Comparison of ENCODE assay signal across 20 cellular contexts in the genomic region with DNA sequence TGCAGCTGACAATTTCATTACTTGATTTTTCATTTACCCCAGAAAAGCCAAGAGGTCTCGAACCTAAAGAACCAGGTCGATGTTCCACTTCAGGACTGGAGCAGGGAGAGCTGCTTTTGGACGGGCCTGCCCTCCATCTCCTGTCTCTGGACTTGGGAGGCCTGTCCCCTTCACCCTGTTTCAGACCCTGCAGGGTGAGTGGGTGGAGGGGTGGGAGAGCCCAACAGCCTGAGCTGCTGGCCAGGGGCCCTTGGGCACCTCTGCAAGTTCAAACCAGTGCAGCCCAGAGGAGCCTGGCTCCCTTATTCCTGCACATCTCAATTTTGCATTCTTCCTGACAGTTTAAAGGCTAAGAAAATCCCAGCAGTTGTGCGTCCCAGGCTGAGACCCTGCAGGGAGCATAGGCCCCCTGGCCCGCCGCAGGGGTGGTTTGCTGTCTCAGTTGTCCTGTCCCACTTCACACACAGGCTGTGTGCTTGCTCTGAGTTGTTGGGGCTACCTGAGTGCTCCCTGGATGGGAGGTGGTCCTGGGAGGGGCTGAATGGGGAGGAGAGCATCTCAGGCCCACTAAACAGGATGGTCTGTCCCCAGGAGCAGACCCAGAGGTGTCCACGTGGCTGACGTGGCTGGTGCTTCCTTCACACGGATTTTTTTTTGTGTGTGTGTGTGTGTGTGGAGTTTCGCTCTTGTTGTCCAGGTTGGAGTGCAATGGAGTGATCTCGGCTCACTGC.
"Had no signal": no experiment of that assay in that cellular context is flagged by ENCODE, and none has a peak within 500 bp of the region (broad histone marks: within the 10 kb centered on the region; RNA-seq: fewer than 3 reads in every experiment).

No MANE protein-coding gene starts in this region.

- DNase-seq: activated CD4-positive, CD25-positive, alpha-beta regulatory T cell; activated naive CD8-positive, alpha-beta T cell treated with anti-CD3 and anti-CD28 coated beads for 36 hours; amygdala; body of pancreas; central memory CD4-positive, alpha-beta T cell; cortex of kidney; effector CD8-positive, alpha-beta T cell; foreskin keratinocyte; glutamatergic neuron; hypothalamus; kidney glomerular epithelial cell; right cardiac atrium; small intestine; SW 1271; trophoblast cell had no signal

- H3K4me3 Mint-ChIP-seq: activated naive CD8-positive, alpha-beta T cell treated with anti-CD3 and anti-CD28 coated beads for 36 hours; mesothelial cell of epicardium; stimulated activated naive CD8-positive, alpha-beta T cell treated with anti-CD3 and anti-CD28 coated beads, Interleukin-15, Interleukin-2, amounts not matched to agents 100 ng/mL and 50 ng/mL, for 24 hours had no signal

- H3K27me3 ChIP-seq: body of pancreas, foreskin keratinocyte, neutrophil, SJSA1 had no signal

- H3K36me3 ChIP-seq: neutrophil, SJSA1, suprapubic skin had no signal

- H3K4me3 ChIP-seq: body of pancreas, SJSA1, suprapubic skin had no signal

- H3K36me3 Mint-ChIP-seq: activated naive CD8-positive, alpha-beta T cell treated with anti-CD3 and anti-CD28 coated beads for 36 hours; mesothelial cell of epicardium had no signal

- H3K27ac Mint-ChIP-seq: activated naive CD8-positive, alpha-beta T cell treated with anti-CD3 and anti-CD28 coated beads for 36 hours; mesothelial cell of epicardium; stimulated activated naive CD8-positive, alpha-beta T cell treated with anti-CD3 and anti-CD28 coated beads, Interleukin-15, Interleukin-2, amounts not matched to agents 100 ng/mL and 50 ng/mL, for 24 hours had no signal

- H3K27me3 Mint-ChIP-seq: activated naive CD8-positive, alpha-beta T cell treated with anti-CD3 and anti-CD28 coated beads for 36 hours; stimulated activated naive CD8-positive, alpha-beta T cell treated with anti-CD3 and anti-CD28 coated beads, Interleukin-15, Interleukin-2, amounts not matched to agents 100 ng/mL and 50 ng/mL, for 24 hours had no signal

- ATAC-seq: foreskin keratinocyte, right cardiac atrium had no signal

- H3K9me3 Mint-ChIP-seq: activated naive CD8-positive, alpha-beta T cell treated with anti-CD3 and anti-CD28 coated beads for 36 hours; mesothelial cell of epicardium; stimulated activated naive CD8-positive, alpha-beta T cell treated with anti-CD3 and anti-CD28 coated beads, Interleukin-15, Interleukin-2, amounts not matched to agents 100 ng/mL and 50 ng/mL, for 24 hours had no signal

- H3K9me3 ChIP-seq: body of pancreas, neutrophil, SJSA1, suprapubic skin had no signal

- H3K27ac ChIP-seq: foreskin keratinocyte, neutrophil, SJSA1, suprapubic skin had no signal

- H3K4me1 Mint-ChIP-seq: activated naive CD8-positive, alpha-beta T cell treated with anti-CD3 and anti-CD28 coated beads for 36 hours had no signal

- H3K4me1 ChIP-seq: foreskin keratinocyte, SJSA1, suprapubic skin had no signal
